ENCODE assay signal across 10 cellular contexts in the genomic region with DNA sequence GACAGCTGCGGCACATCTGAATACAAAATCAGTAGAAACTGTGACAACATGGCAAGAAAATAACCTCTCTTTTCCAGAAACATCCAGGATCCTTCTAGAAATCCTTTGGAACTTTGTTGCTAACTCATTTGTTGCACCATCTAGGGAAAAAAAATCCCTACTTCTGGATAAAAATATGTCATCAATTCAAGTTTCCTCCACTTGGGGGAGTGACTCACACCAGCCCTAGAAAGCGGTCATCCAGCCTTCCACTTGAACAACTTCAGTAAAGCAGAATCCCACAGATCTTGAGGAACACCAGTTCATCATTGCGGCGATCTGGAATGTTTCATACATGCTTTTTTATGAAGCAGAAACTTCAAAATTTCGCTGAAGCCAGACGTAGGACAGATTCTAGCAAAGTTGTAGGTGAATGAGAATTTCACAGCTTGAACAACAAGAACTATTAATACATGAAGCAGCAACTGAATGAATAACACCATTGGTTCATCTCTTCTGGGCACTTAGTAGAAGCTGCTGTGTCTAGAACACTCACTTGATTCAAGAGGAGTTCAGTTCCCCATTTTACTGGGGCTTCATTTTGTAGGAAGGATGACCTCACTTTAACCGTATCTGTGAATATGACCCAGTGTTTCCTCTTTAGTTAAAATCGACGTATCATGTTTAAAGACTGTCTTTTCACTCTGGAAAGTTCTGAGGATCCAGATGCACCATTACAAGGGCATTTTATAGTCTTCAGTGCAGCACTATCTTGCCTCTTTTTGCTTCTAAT. TPM values are rescaled to one million over a fixed set of nuclear protein-coding genes. Genes with fewer than 3 reads are reported as not detected.
DNase-seq lines count a peak whose midpoint lies in the region; ATAC-seq, FAIRE-seq and TF ChIP-seq lines count a peak whose summit lies in the region.
"Had no signal": no experiment of that assay in that cellular context is flagged by ENCODE, and none has a peak within 500 bp of the region (broad histone marks: within the 10 kb centered on the region; RNA-seq: fewer than 3 reads in every experiment).

No MANE protein-coding gene starts in this region.

- 16% methylated on average over 9 of the region's 9 CpGs for WGBS in K562 (ENCODE audit: insufficient coverage, low coverage, missing lambda C conversion rate)

- in situ Hi-C loops in K562 (cut with MboI), result no loop called here

- POLR2A ChIA-PET in K562 (lab: Yijun Ruan, JAX), result no interaction called here

- intact Hi-C loops in K562 (cut with micrococcal nuclease), result no loop called here

- TF ChIP-seq POLR2A in K562 (conservative IDR thresholded peaks at IDR 0.05), result no peak

- no peaks in the 10 kb centered on the region for H3K9me3 Mint-ChIP-seq in nephron progenitor cell

- H3K9me3 ChIP-seq in Karpas-422 (ENCODE audit: low read length) (no peaks in the 10 kb centered on the region), K562 (replicated peaks; ENCODE audit: control insufficient read depth, insufficient read depth, low read depth, low read length) (no peaks in the 10 kb centered on the region)

- peak overlapping the region; percentile 26 for H3K4me2 ChIP-seq in Karpas-422 (ENCODE audit: low read depth, low read length, poor library complexity, severe bottlenecking)
- H3K4me2 ChIP-seq in K562 (ENCODE audit: insufficient read depth, low read length), result no peak overlapping the region; the same call in 1 of the 2 replicates

- H3K9ac ChIP-seq in Karpas-422 (ENCODE audit: low read length) (no peak overlapping the region), K562 (ENCODE audit: insufficient read depth in 1 of 2, low read depth in 2 of 2, low read length in 2 of 2) (no peak overlapping the region)

- TF ChIP-seq RAD21 in K562 (CRISPR knock-in tag; conservative IDR thresholded peaks at IDR 0.05 in 1 of 2, IDR thresholded peaks at IDR 0.05 in 1 of 2), result peak in 1 of 2 experiments; percentile 38; a peak in 3 of 4 replicates

- H4K20me1 ChIP-seq in Karpas-422 (ENCODE audit: insufficient read depth, low read depth, low read length) (no peaks in the 10 kb centered on the region), K562 (replicated peaks; ENCODE audit: control insufficient read depth, insufficient read depth, low read length) (no peaks in the 10 kb centered on the region)

- H3K27me3 ChIP-seq in Karpas-422 (ENCODE audit: low read length) (0 out of 2 replicates have a peak, but pooled peaks cover 2% of the 10 kb centered on the region), K562 (ENCODE audit: control insufficient read depth in 2 of 2, insufficient read depth in 2 of 2, low read length in 2 of 2) (no peaks in the 10 kb centered on the region)

- CTCF ChIA-PET in K562 (lab: Yijun Ruan, JAX; ENCODE audit: low intra/inter-chr PET ratio), result no interaction called here

- DNase-seq in EL, result peak; percentile 8
- peak; percentile 65 for DNase-seq in Karpas-422
- DNase-seq in K562 (ENCODE audit: extremely low read depth in 1 of 4, low spot score in 3 of 4), result peak; percentile 26 to 59 (median 38)
- peak; percentile 6 for DNase-seq in nephron progenitor cell
- DNase-seq in KG1 (lab: John Stamatoyannopoulos, UW), result no peak
- no peak for DNase-seq in COR-L47 (lab: John Stamatoyannopoulos, UW)
- DNase-seq: activated CD4-positive, CD25-positive, alpha-beta regulatory T cell treated with anti-CD3 and anti-CD28 coated beads, Interleukin-2, amount 50 U/mL, for 72 hours had no signal

- H3K36me3 ChIP-seq in Karpas-422 (ENCODE audit: insufficient read depth, low read length) (no peaks in the 10 kb centered on the region), K562 (ENCODE audit: control insufficient read depth, insufficient read depth, low read length) (no peaks in the 10 kb centered on the region)

- H3K27ac ChIP-seq in Karpas-422 (ENCODE audit: low read length) (no peak overlapping the region), K562 (ENCODE audit: extremely low read depth, low read depth, low read length) (no peak overlapping the region)

- H3K4me3 Mint-ChIP-seq in nephron progenitor cell, result no peak overlapping the region
- H3K4me3 Mint-ChIP-seq: central memory CD8-positive, alpha-beta T cell had no signal

- no peaks in the 10 kb centered on the region for H3K9me1 ChIP-seq in K562 (ENCODE audit: control insufficient read depth, insufficient read depth, low read length)

- peaks cover 6% of the 10 kb centered on the region for H3K27me3 Mint-ChIP-seq in nephron progenitor cell (ENCODE audit: low read depth, poor library complexity)
- H3K27me3 Mint-ChIP-seq: central memory CD8-positive, alpha-beta T cell had no signal

- no TSS peak for BruUV-seq in K562 (replicated peaks; lab: Mats Ljungman, UMichigan)

- no peaks in the 10 kb centered on the region for H3K4me1 Mint-ChIP-seq in nephron progenitor cell
- H3K4me1 Mint-ChIP-seq: central memory CD8-positive, alpha-beta T cell had no signal

- no peak for TF ChIP-seq EP300 in K562 (IDR thresholded peaks at IDR 0.05; ENCODE audit: low read length)

- TF ChIP-seq CTCF in K562 (IDR thresholded peaks at IDR 0.05 in 2 of 3, conservative IDR thresholded peaks at IDR 0.05 in 1 of 3; ENCODE audit: insufficient read depth in 2 of 3, low read depth in 1 of 3, low read length in 3 of 3), result peak; percentile 43 to 59 (median 51); a peak in 5 of 6 replicates
- peak; percentile 30 for TF ChIP-seq CTCF in nephron progenitor cell (IDR thresholded peaks at IDR 0.05)

- H3K9me2 ChIP-seq in Karpas-422 (replicated peaks; ENCODE audit: insufficient read depth, low read length), result no peaks in the 10 kb centered on the region

- no peak overlapping the region for H3K27ac Mint-ChIP-seq in nephron progenitor cell

- no peaks in the 10 kb centered on the region for H3K36me3 Mint-ChIP-seq in nephron progenitor cell (ENCODE audit: low read depth)

- FAIRE-seq in K562 (lab: Jason Lieb, UNC), result peak; percentile 59

- ATAC-seq in K562 (peak; percentile 83), HG03342 (IDR thresholded peaks at IDR 0.05; ENCODE audit: unreplicated experiment) (no peak), esophagus mucosa (no peak)

- H3K4me3 ChIP-seq in Karpas-422 (ENCODE audit: low read length), result no peak overlapping the region
- H3K4me3 ChIP-seq in K562, result no peak overlapping the region

- H3K79me2 ChIP-seq in Karpas-422 (ENCODE audit: low read length) (no peaks in the 10 kb centered on the region), K562 (ENCODE audit: control insufficient read depth, insufficient read depth, low read length) (no peaks in the 10 kb centered on the region)

- H2AFZ ChIP-seq in Karpas-422 (ENCODE audit: low read length) (peak overlapping the region; percentile 58), K562 (ENCODE audit: low read depth, low read length) (peak overlapping the region; percentile 89)

- peaks cover 32% of the 10 kb centered on the region for H3K4me1 ChIP-seq in Karpas-422 (ENCODE audit: low read length)
- no peaks in the 10 kb centered on the region; a peak in 1 of 5 replicates for H3K4me1 ChIP-seq in K562 (replicated peaks in 1 of 2; ENCODE audit: control insufficient read depth in 2 of 2, insufficient read depth in 2 of 2, low read length in 2 of 2)

TF ChIP-seq in K562, 482 proteins besides CTCF, POLR2A, EP300 and RAD21 (continues in another document):
- TF ChIP-seq ATF3 (IDR thresholded peaks at IDR 0.05) (peak; percentile 39; the same call in 1 of the 2 replicates), ATF3 (CRISPR knock-in tag; conservative IDR thresholded peaks at IDR 0.05) (no peak), SPI1 (IDR thresholded peaks at IDR 0.05; ENCODE audit: borderline replicate concordance, low read depth, low read length) (peak; percentile 65; the same call in 1 of the 2 replicates), ZNF165 (CRISPR knock-in tag; IDR thresholded peaks at IDR 0.05; ENCODE audit: borderline replicate concordance) (no peak), SMC3 (conservative IDR thresholded peaks at IDR 0.05; ENCODE audit: insufficient read depth, low read depth, low read length) (0 out of 2 replicates have a peak, but pooled peaks have one; percentile 15), JUND (IDR thresholded peaks at IDR 0.05; ENCODE audit: borderline replicate concordance, low read depth, low read length) (no peak), JUND (tag; IDR thresholded peaks at IDR 0.05; ENCODE audit: borderline replicate concordance, low read depth, low read length) (peak; percentile 67; the same call in 2 of the 3 replicates)

RNA-seq across cellular contexts. Expression of gene LRRTM1, which starts 48.0 kb away (rescaled TPM):
- not detected in 2 replicates for total RNA-seq in Karpas-422 (2014; rRNA removed; shearing (Covaris generic); ENCODE audit: low replicate concordance)
- 0.28 and 0.37 TPM in 2 replicates for total RNA-seq in K562 (2011; cell fraction: chromatin; rRNA removed; ENCODE audit: low replicate concordance)
- 0.26 and 0.33 TPM in 2 replicates for total RNA-seq in K562 (2011; cell fraction: nucleolus; rRNA removed)
- total RNA-seq in K562 (2011; cell fraction: nucleoplasm; rRNA removed), result not detected in 2 replicates
- total RNA-seq in K562 (2014; rRNA removed), result not detected in 2 replicates
- not detected in 2 replicates for total RNA-seq in K562 (2014; rRNA removed; fragmentation: Illumina TruSeq; extraction: Trizol)
- 0.19 and 0.33 TPM in 2 replicates for total RNA-seq in K562 (2015; rRNA removed; fragmentation: Illumina TruSeq; extraction: Trizol)
- not detected in 2 replicates for total RNA-seq in K562 (2021)
- polyA plus RNA-seq in K562 (2011; rRNA removed), result 0.07 TPM in 1 of 2 replicates, not detected in the other
- polyA plus RNA-seq in K562 (2011; cell fraction: cytosol; rRNA removed), result 0.25 TPM in 1 of 2 replicates, not detected in the other
- polyA plus RNA-seq in K562 (2011; cell fraction: nucleus; rRNA removed), result 0.74 TPM in 1 of 2 replicates, not detected in the other
- 0.30 and 0.39 TPM in 2 replicates for polyA plus RNA-seq in K562 (2012)
- polyA plus RNA-seq in K562 (2014; fragmentation: Illumina TruSeq; extraction: Trizol), result not detected in 2 replicates
- not detected for polyA plus RNA-seq in K562 (2014; fragmentation: Nextera tagmentation; extraction: Ambion mirVana)
- 0.04 and 0.11 TPM in 2 replicates for polyA plus RNA-seq in K562 (2014; rRNA removed)
- polyA minus RNA-seq in K562 (2011; rRNA and poly(A)+ RNA removed), result not detected in 2 replicates
- 0.38 TPM in 1 of 2 replicates, not detected in the other for polyA minus RNA-seq in K562 (2011; cell fraction: cytosol; rRNA and poly(A)+ RNA removed)
- polyA minus RNA-seq in K562 (2011; cell fraction: nucleus; rRNA and poly(A)+ RNA removed), result 0.13 TPM in 1 of 2 replicates, not detected in the other
- total RNA-seq in esophagus mucosa, result not detected

Comparison
In these comparisons a context has a peak if more than half of its experiments do, and no peak if none do; other contexts are left out.
1. DNase-seq: peak in EL (single experiment), Karpas-422 (single experiment), K562 (4 of 4) and nephron progenitor cell (single experiment); none in KG1 (single experiment) and COR-L47 (single experiment).